ENCODE assay signal across 9 cellular contexts in genomic region chr1:116503535-116504307, GRCh38.
DNase-seq lines count a peak whose midpoint lies in the region; ATAC-seq lines count a peak whose summit lies in the region.
"Had no signal": no experiment of that assay in that cellular context is flagged by ENCODE, and none has a peak within 500 bp of the region (broad histone marks: within the 10 kb centered on the region; RNA-seq: fewer than 3 reads in every experiment).

No MANE protein-coding gene starts in this region.

- 83 to 87% methylated on average over 7 of the region's 7 CpGs for WGBS in esophagus, 2 donors

- H3K9me3 ChIP-seq in esophagus (ENCODE audit: control insufficient read depth in 2 of 2, insufficient read depth in 1 of 2, low read depth in 1 of 2, low read length in 1 of 2) (no peaks in the 10 kb centered on the region), subcutaneous abdominal adipose tissue (ENCODE audit: control insufficient read depth in 5 of 5, low read length in 5 of 5) (no peaks in the 10 kb centered on the region)
- H3K9me3 ChIP-seq: tibial nerve had no signal

- H3K4me1 ChIP-seq in esophagus (ENCODE audit: control insufficient read depth in 2 of 2, insufficient read depth in 2 of 2, low read length in 1 of 2) (peaks cover 0 to 17% of the 10 kb centered on the region in 2 donors), subcutaneous abdominal adipose tissue (ENCODE audit: control insufficient read depth in 5 of 5, insufficient read depth in 5 of 5, low read length in 5 of 5) (peaks cover 2 to 27% (median 24%) of the 10 kb centered on the region in 5 donors)

- ATAC-seq in GM19324 (IDR thresholded peaks at IDR 0.05; ENCODE audit: low FRiP score, unreplicated experiment) = no peak

- no peak overlapping the region for H3K9ac ChIP-seq in subcutaneous abdominal adipose tissue (ENCODE audit: low read length in 5 of 5)

- no peaks in the 10 kb centered on the region for H3K36me3 ChIP-seq in esophagus (ENCODE audit: control insufficient read depth in 2 of 2, insufficient read depth in 2 of 2, low read length in 1 of 2)
- H3K36me3 ChIP-seq in subcutaneous abdominal adipose tissue (ENCODE audit: control insufficient read depth in 5 of 5, insufficient read depth in 5 of 5, low read length in 5 of 5) = no peaks in the 10 kb centered on the region
- H3K36me3 ChIP-seq in H7 (replicated peaks; ENCODE audit: control insufficient read depth, insufficient read depth, low read length) = no peaks in the 10 kb centered on the region
- H3K36me3 ChIP-seq: tibial nerve had no signal

- no peaks in the 10 kb centered on the region for H3K27me3 ChIP-seq in esophagus (ENCODE audit: control insufficient read depth in 1 of 2, insufficient read depth in 2 of 2, low read length in 2 of 2)
- H3K27me3 ChIP-seq in subcutaneous abdominal adipose tissue (ENCODE audit: control insufficient read depth in 5 of 5, insufficient read depth in 4 of 5, low read length in 5 of 5) = no peaks in the 10 kb centered on the region
- H3K27me3 ChIP-seq in H7 (ENCODE audit: control insufficient read depth, insufficient read depth, low read length) = no peaks in the 10 kb centered on the region
- H3K27me3 ChIP-seq: tibial nerve had no signal

- H3K4me3 ChIP-seq in esophagus (ENCODE audit: low read depth in 1 of 2, low read length in 2 of 2) = no peak overlapping the region
- no peak overlapping the region for H3K4me3 ChIP-seq in subcutaneous abdominal adipose tissue (ENCODE audit: low read depth in 1 of 5, low read length in 5 of 5)
- no peak overlapping the region for H3K4me3 ChIP-seq in H7 (ENCODE audit: insufficient read depth, low read depth, low read length)
- H3K4me3 ChIP-seq: tibial nerve had no signal

- H3K27ac ChIP-seq in esophagus (ENCODE audit: low read depth in 2 of 2, low read length in 1 of 2) (peak overlapping the region; percentile 56 to 86), subcutaneous abdominal adipose tissue (ENCODE audit: low read depth, low read length) (peak overlapping the region; percentile 48)

- DNase-seq in activated CD4-positive, alpha-beta T cell treated with anti-CD3 and anti-CD28 coated beads for 48 hours = peak; percentile 31
- DNase-seq in activated CD4-positive, alpha-beta T cell treated with anti-CD3 and anti-CD28 coated beads for 1 hour = no peak
- DNase-seq in SKM-1 treated with dmso at 0.1 percent for 144 hours (lab: John Stamatoyannopoulos, UW; ENCODE audit: unreplicated experiment) (peak; percentile 21), H7 (no peak), NCI-H187 treated with DMSO at 0.1 percent for 48 hours (lab: John Stamatoyannopoulos, UW) (no peak)

Comparison
In these comparisons a context has a peak if more than half of its experiments do, and no peak if none do; other contexts are left out.
1. DNase-seq: peak in activated CD4-positive, alpha-beta T cell treated with anti-CD3 and anti-CD28 coated beads for 48 hours (single experiment) and SKM-1 treated with dmso at 0.1 percent for 144 hours (single experiment); none in activated CD4-positive, alpha-beta T cell treated with anti-CD3 and anti-CD28 coated beads for 1 hour (single experiment), H7 (single experiment) and NCI-H187 treated with DMSO at 0.1 percent for 48 hours (single experiment).